10 cellular contexts compared by ENCODE assay signal in genomic region chr17:81418710-81419332, GRCh38. TPM values are rescaled to one million over a fixed set of nuclear protein-coding genes. Genes with fewer than 3 reads are reported as not detected.
A peak's percentile ranks its signal among the peaks of the same experiment; 100 is the strongest.
DNase-seq lines count a peak whose midpoint lies in the region; ATAC-seq and TF ChIP-seq lines count a peak whose summit lies in the region.
"Had no signal": no experiment of that assay in that cellular context is flagged by ENCODE, and none has a peak within 500 bp of the region (broad histone marks: within the 10 kb centered on the region; RNA-seq: fewer than 3 reads in every experiment).

No MANE protein-coding gene starts in this region.

- TF ChIP-seq POLR2A in uterus (IDR thresholded peaks at IDR 0.05): no peak

- intact Hi-C loops in left ventricle myocardium inferior (cut with micrococcal nuclease) (no loop called here), cardiac septum (cut with DNase I) (loop anchor here (2.0 to 5.0 kb wide), 2 partner anchors 14 to 92 kb away; no protein-coding TSS in a partner anchor), uterus (cut with DNase I; ENCODE audit: low total_unique reads) (no loop called here)

- H3K9me3 Mint-ChIP-seq in activated naive CD8-positive, alpha-beta T cell treated with anti-CD3 and anti-CD28 coated beads, Interleukin-2, amount 50 U/mL, for 24 hours: no peaks in the 10 kb centered on the region

- H3K9ac ChIP-seq in mucosa of stomach (ENCODE audit: low read length): peak overlapping the region; percentile 65

- no peaks in the 10 kb centered on the region for H3K4me1 Mint-ChIP-seq in activated naive CD8-positive, alpha-beta T cell treated with anti-CD3 and anti-CD28 coated beads, Interleukin-2, amount 50 U/mL, for 24 hours

- peak overlapping the region; percentile 92 for H3K27ac ChIP-seq in left ventricle myocardium inferior (replicated peaks)
- H3K27ac ChIP-seq in uterus: peak overlapping the region; percentile 85 to 91
- H3K27ac ChIP-seq: C4-2B had no signal

- no peak overlapping the region for H3K27ac Mint-ChIP-seq in activated naive CD8-positive, alpha-beta T cell treated with anti-CD3 and anti-CD28 coated beads, Interleukin-2, amount 50 U/mL, for 24 hours

- no peaks in the 10 kb centered on the region for H3K9me3 ChIP-seq in left ventricle myocardium inferior (replicated peaks)
- H3K9me3 ChIP-seq in mucosa of stomach (ENCODE audit: control insufficient read depth, low read length): no peaks in the 10 kb centered on the region
- H3K9me3 ChIP-seq in uterus: no peaks in the 10 kb centered on the region

- H3K4me1 ChIP-seq in left ventricle myocardium inferior: peaks cover 73% of the 10 kb centered on the region
- peaks cover 64% of the 10 kb centered on the region for H3K4me1 ChIP-seq in mucosa of stomach (ENCODE audit: control insufficient read depth, insufficient read depth, low read length)
- H3K4me1 ChIP-seq in uterus: peaks cover 15 to 55% of the 10 kb centered on the region in 2 donors

- TF ChIP-seq CTCF in left ventricle myocardium inferior (IDR thresholded peaks at IDR 0.05; ENCODE audit: borderline replicate concordance) (no peak), choroid plexus epithelial cell (conservative IDR thresholded peaks at IDR 0.05; ENCODE audit: low read depth, low read length) (no peak), uterus (IDR thresholded peaks at IDR 0.05) (no peak)

- peak overlapping the region; percentile 54 for H3K4me3 ChIP-seq in left ventricle myocardium inferior
- H3K4me3 ChIP-seq in choroid plexus epithelial cell (ENCODE audit: low read depth, low read length): no peak overlapping the region
- H3K4me3 ChIP-seq in mucosa of stomach (ENCODE audit: low read length): no peak overlapping the region
- H3K4me3 ChIP-seq in uterus: peak overlapping the region in 1 of 2 donors; percentile 35

- peaks cover 4% of the 10 kb centered on the region for H3K27me3 Mint-ChIP-seq in activated naive CD8-positive, alpha-beta T cell treated with anti-CD3 and anti-CD28 coated beads, Interleukin-2, amount 50 U/mL, for 24 hours

- H3K36me3 ChIP-seq in left ventricle myocardium inferior (no peaks in the 10 kb centered on the region), mucosa of stomach (ENCODE audit: control insufficient read depth, insufficient read depth, low read length) (no peaks in the 10 kb centered on the region), uterus (no peaks in the 10 kb centered on the region)

- no peaks in the 10 kb centered on the region for H3K36me3 Mint-ChIP-seq in activated naive CD8-positive, alpha-beta T cell treated with anti-CD3 and anti-CD28 coated beads, Interleukin-2, amount 50 U/mL, for 24 hours (ENCODE audit: low read depth)

- no peak for ATAC-seq in GM19035 (IDR thresholded peaks at IDR 0.05; ENCODE audit: unreplicated experiment)
- no peak for ATAC-seq in activated naive CD8-positive, alpha-beta T cell treated with anti-CD3 and anti-CD28 coated beads, Interleukin-2, amount 50 U/mL, for 24 hours

- DNase-seq in left ventricle myocardium inferior: no peak
- DNase-seq in cardiac septum (ENCODE audit: low spot score): no peak
- peak; percentile 26 for DNase-seq in choroid plexus epithelial cell (ENCODE audit: low read depth)
- no peak for DNase-seq in uterus
- DNase-seq in NCI-H82 (lab: John Stamatoyannopoulos, UW): no peak
- no peak for DNase-seq in activated naive CD8-positive, alpha-beta T cell treated with anti-CD3 and anti-CD28 coated beads, Interleukin-2, amount 50 U/mL, for 24 hours
- DNase-seq: T-helper 1 cell had no signal

- no peak overlapping the region for H3K4me3 Mint-ChIP-seq in activated naive CD8-positive, alpha-beta T cell treated with anti-CD3 and anti-CD28 coated beads, Interleukin-2, amount 50 U/mL, for 24 hours

- H3K27me3 ChIP-seq in left ventricle myocardium inferior (ENCODE audit: low read depth): no peaks in the 10 kb centered on the region
- no peaks in the 10 kb centered on the region for H3K27me3 ChIP-seq in mucosa of stomach (ENCODE audit: control insufficient read depth, insufficient read depth, low read length)
- no peaks in the 10 kb centered on the region for H3K27me3 ChIP-seq in uterus

RNA-seq across cellular contexts. Expression of gene BAHCC1, which starts 23.6 kb away (rescaled TPM):
- 7.3 TPM for total RNA-seq in left ventricle myocardium inferior
- total RNA-seq in cardiac septum: 13.5 TPM
- 10 to 100 TPM in 2 of 4 donors, 1 to 10 TPM in 2; 1.5 to 34.1 (median 8.5) TPM for total RNA-seq in uterus
